In the genomic region with DNA sequence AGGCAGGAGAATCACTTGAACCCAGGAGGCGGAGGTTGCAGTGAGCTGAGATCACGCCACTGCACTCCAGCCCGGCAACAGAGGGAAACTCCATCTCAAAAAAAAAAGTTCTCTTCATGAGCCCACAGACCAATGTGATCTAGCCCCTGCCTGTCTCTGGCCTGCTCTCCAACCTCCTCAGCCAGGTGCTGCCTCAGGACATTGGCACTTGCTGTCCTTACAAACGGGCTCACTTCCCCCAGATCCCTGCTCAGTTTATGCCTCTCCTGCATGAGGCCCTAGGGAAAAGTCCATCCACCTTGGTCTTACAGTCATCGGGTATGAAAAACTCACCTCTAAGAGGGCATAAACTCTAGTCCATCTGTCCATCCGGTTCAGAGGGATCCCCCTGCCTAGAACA, we compare ENCODE assay signal across 18 cellular contexts. TPM values are rescaled to one million over a fixed set of nuclear protein-coding genes. Genes with fewer than 3 reads are reported as not detected.
A peak's percentile ranks its signal among the peaks of the same experiment; 100 is the strongest.
DNase-seq lines count a peak whose midpoint lies in the region; ATAC-seq and TF ChIP-seq lines count a peak whose summit lies in the region.
"Had no signal": no experiment of that assay in that cellular context is flagged by ENCODE, and none has a peak within 500 bp of the region (broad histone marks: within the 10 kb centered on the region; RNA-seq: fewer than 3 reads in every experiment).

No MANE protein-coding gene starts in this region.

- no peak overlapping the region for H3K27ac ChIP-seq in IMR-90 (ENCODE audit: insufficient read depth, low read length)
- no peak overlapping the region for H3K27ac ChIP-seq in trophoblast cell (ENCODE audit: low read depth, low read length)
- H3K27ac ChIP-seq: BLaER1 treated with 17β-estradiol and CSF1 and Interleukin-3, amounts not matched to agents 10 nM and 100 nM had no signal

- H3K23ac ChIP-seq in IMR-90 (ENCODE audit: low read depth, low read length) (no peak overlapping the region), trophoblast cell (ENCODE audit: low read length) (no peak overlapping the region)

- H3K4me3 ChIP-seq in Caco-2 (ENCODE audit: low read depth, low read length): no peak overlapping the region
- no peak overlapping the region for H3K4me3 ChIP-seq in IMR-90 (ENCODE audit: insufficient read depth, low read depth, low read length)
- H3K4me3 ChIP-seq in trophoblast cell (ENCODE audit: low read depth, low read length): no peak overlapping the region
- H3K4me3 ChIP-seq: BLaER1 treated with 17β-estradiol and CSF1 and Interleukin-3, amounts not matched to agents 10 nM and 100 nM; GM12878 had no signal

- TF ChIP-seq CTCF in Caco-2 (IDR thresholded peaks at IDR 0.05; ENCODE audit: insufficient read depth in 1 of 2, low read depth in 1 of 2, low read length in 1 of 2, severe bottlenecking in 1 of 2, unreplicated experiment in 1 of 2) (no peak), IMR-90 (conservative IDR thresholded peaks at IDR 0.05; ENCODE audit: low read depth, low read length) (no peak)

- H2BK12ac ChIP-seq in trophoblast cell (ENCODE audit: low read length): no peak overlapping the region

- H3K4me3 Mint-ChIP-seq in Caco-2 (ENCODE audit: unreplicated experiment): no peak overlapping the region
- no peak overlapping the region for H3K4me3 Mint-ChIP-seq in dendritic cell treated with granulocyte-macrophage colony-stimulating factor and Interleukin-4, amounts not matched to agents 40 ng/mL and 50 ng/mL, for 4 days
- H3K4me3 Mint-ChIP-seq: B cell; CD8-positive, alpha-beta T cell had no signal

- POLR2A ChIA-PET in Caco-2 (lab: Charles Lee): no interaction called here
- POLR2A ChIA-PET in IMR-90 (lab: Charles Lee; ENCODE audit: unreplicated experiment): no interaction called here

- 0 out of 2 replicates have a peak overlapping the region, but pooled peaks have one; percentile 15 for H3K14ac ChIP-seq in IMR-90 (replicated peaks; ENCODE audit: low read depth, low read length)
- H3K14ac ChIP-seq in trophoblast cell (ENCODE audit: low read length): no peak overlapping the region

- H3K4ac ChIP-seq in IMR-90 (ENCODE audit: low read depth, low read length) (no peak overlapping the region), trophoblast cell (ENCODE audit: low read depth, low read length) (peak overlapping the region; percentile 31)

- peak overlapping the region; percentile 12 for H4K12ac ChIP-seq in trophoblast cell (ENCODE audit: low read depth, low read length)

- intact Hi-C loops in Caco-2 (cut with micrococcal nuclease; ENCODE audit: unreplicated experiment): no loop called here
- intact Hi-C loops in IMR-90 (cut with micrococcal nuclease): no loop called here
- intact Hi-C loops in dendritic cell treated with granulocyte-macrophage colony-stimulating factor and Interleukin-4, amounts not matched to agents 40 ng/mL and 50 ng/mL, for 4 days (cut with micrococcal nuclease): no loop called here

- H2BK120ac ChIP-seq in IMR-90 (ENCODE audit: low read depth, low read length) (no peak overlapping the region), trophoblast cell (ENCODE audit: insufficient read depth, low read length, poor library complexity) (no peak overlapping the region)

- in situ Hi-C loops in IMR-90 (cut with MboI; ENCODE audit: low sequenced_read_pairs): no loop called here

- H2BK15ac ChIP-seq in IMR-90 (ENCODE audit: low read depth, low read length): peak overlapping the region; percentile 40; the same call in 1 of the 3 replicates

- H2BK5ac ChIP-seq in IMR-90 (ENCODE audit: low read depth, low read length, poor library complexity, severe bottlenecking) (no peak overlapping the region), trophoblast cell (ENCODE audit: low read depth, low read length, poor library complexity) (no peak overlapping the region)

- H3K9me3 ChIP-seq in Caco-2 (no peaks in the 10 kb centered on the region), IMR-90 (ENCODE audit: control insufficient read depth, insufficient read depth, low read length) (no peaks in the 10 kb centered on the region), trophoblast cell (ENCODE audit: insufficient read depth, low read depth, low read length) (no peaks in the 10 kb centered on the region)

- no peak overlapping the region for H4K5ac ChIP-seq in IMR-90 (ENCODE audit: low read depth, low read length)

- H3K27me3 ChIP-seq in Caco-2 (replicated peaks; ENCODE audit: control insufficient read depth, insufficient read depth, low read length): no peaks in the 10 kb centered on the region
- no peaks in the 10 kb centered on the region for H3K27me3 ChIP-seq in IMR-90 (ENCODE audit: control insufficient read depth, insufficient read depth, low read length)
- H3K27me3 ChIP-seq in trophoblast cell (ENCODE audit: insufficient read depth, low read length): no peaks in the 10 kb centered on the region
- H3K27me3 ChIP-seq: BLaER1 treated with 17β-estradiol and CSF1 and Interleukin-3, amounts not matched to agents 10 nM and 100 nM had no signal

- dilution Hi-C loops in IMR-90 (cut with HindIII; ENCODE audit: low sequenced_read_pairs, unreplicated experiment): no loop called here

- H2AFZ ChIP-seq in IMR-90 (replicated peaks; ENCODE audit: low read length, poor library complexity): no peak overlapping the region
- no peak overlapping the region for H2AFZ ChIP-seq in trophoblast cell (ENCODE audit: insufficient read depth, low read length, poor library complexity)

- H3K27ac Mint-ChIP-seq in Caco-2 (ENCODE audit: unreplicated experiment): peak overlapping the region; percentile 74
- peak overlapping the region; percentile 57 for H3K27ac Mint-ChIP-seq in dendritic cell treated with granulocyte-macrophage colony-stimulating factor and Interleukin-4, amounts not matched to agents 40 ng/mL and 50 ng/mL, for 4 days
- no peak overlapping the region for H3K27ac Mint-ChIP-seq in activated naive CD4-positive, alpha-beta T cell treated with anti-CD3 and anti-CD28 coated beads, Interleukin-2, amount 50 U/mL, for 72 hours
- H3K27ac Mint-ChIP-seq: B cell; CD8-positive, alpha-beta T cell had no signal

- peaks cover 59% of the 10 kb centered on the region for H3K4me1 Mint-ChIP-seq in Caco-2 (ENCODE audit: low read depth, unreplicated experiment)
- H3K4me1 Mint-ChIP-seq in dendritic cell treated with granulocyte-macrophage colony-stimulating factor and Interleukin-4, amounts not matched to agents 40 ng/mL and 50 ng/mL, for 4 days (ENCODE audit: low read depth): peaks cover 53% of the 10 kb centered on the region

- H3K36me3 Mint-ChIP-seq in Caco-2 (ENCODE audit: insufficient read depth, unreplicated experiment): peaks cover 98% of the 10 kb centered on the region
- H3K36me3 Mint-ChIP-seq in dendritic cell treated with granulocyte-macrophage colony-stimulating factor and Interleukin-4, amounts not matched to agents 40 ng/mL and 50 ng/mL, for 4 days (ENCODE audit: low read depth): peaks cover 55% of the 10 kb centered on the region
- H3K36me3 Mint-ChIP-seq in activated naive CD4-positive, alpha-beta T cell treated with anti-CD3 and anti-CD28 coated beads, Interleukin-2, amount 50 U/mL, for 72 hours: no peaks in the 10 kb centered on the region
- H3K36me3 Mint-ChIP-seq: CD8-positive, alpha-beta T cell had no signal

- H3K18ac ChIP-seq in IMR-90 (ENCODE audit: low read depth, low read length) (no peak overlapping the region), trophoblast cell (ENCODE audit: low read length) (peak overlapping the region; percentile 83)

- DNase-seq in Caco-2 (no peak), IMR-90 (no peak), trophoblast cell (no peak), NCI-H526 (lab: John Stamatoyannopoulos, UW) (no peak), SKM-1 treated with dmso at 0.1 percent for 144 hours (lab: John Stamatoyannopoulos, UW; ENCODE audit: unreplicated experiment) (no peak)
- no peak for DNase-seq in activated naive CD4-positive, alpha-beta T cell treated with anti-CD3 and anti-CD28 coated beads, Interleukin-2, amount 50 U/mL, for 72 hours (ENCODE audit: low spot score in 2 of 2)
- DNase-seq: CD8-positive, alpha-beta T cell; DMS 273 treated with DMSO at 0.1 percent for 48 hours; DMS53; DND-41; EL; GOT3; H7 had no signal

- H3K9me3 Mint-ChIP-seq in Caco-2 (ENCODE audit: unreplicated experiment): no peaks in the 10 kb centered on the region
- H3K9me3 Mint-ChIP-seq in dendritic cell treated with granulocyte-macrophage colony-stimulating factor and Interleukin-4, amounts not matched to agents 40 ng/mL and 50 ng/mL, for 4 days: no peaks in the 10 kb centered on the region
- H3K9me3 Mint-ChIP-seq in activated naive CD4-positive, alpha-beta T cell treated with anti-CD3 and anti-CD28 coated beads, Interleukin-2, amount 50 U/mL, for 72 hours: no peaks in the 10 kb centered on the region
- H3K9me3 Mint-ChIP-seq: CD8-positive, alpha-beta T cell had no signal

- H4K91ac ChIP-seq in IMR-90 (ENCODE audit: insufficient read depth, low read depth, low read length) (no peak overlapping the region), trophoblast cell (ENCODE audit: low read depth, low read length) (no peak overlapping the region)

- TF ChIP-seq RAD21 in IMR-90 (IDR thresholded peaks at IDR 0.05; ENCODE audit: low read length): no peak

- H4K8ac ChIP-seq in IMR-90 (ENCODE audit: low read depth in 2 of 2, low read length in 2 of 2) (peak overlapping the region in 1 of 2 experiments; percentile 1; a peak in 1 of 4 replicates), trophoblast cell (ENCODE audit: low read depth, low read length) (no peak overlapping the region)

- H3K79me2 ChIP-seq in trophoblast cell (ENCODE audit: control insufficient read depth, insufficient read depth, low read length, poor library complexity): peaks cover 5% of the 10 kb centered on the region

- H3K79me1 ChIP-seq in IMR-90 (ENCODE audit: low read depth in 1 of 2, low read length in 2 of 2) (peaks cover 51 to 93% of the 10 kb centered on the region in 2 experiments), trophoblast cell (ENCODE audit: low read length) (peaks cover 5% of the 10 kb centered on the region)

- H3K9ac ChIP-seq in IMR-90 (ENCODE audit: low read depth, low read length) (no peak overlapping the region), trophoblast cell (ENCODE audit: low read length) (no peak overlapping the region)
- H3K9ac ChIP-seq: BLaER1 treated with 17β-estradiol and CSF1 and Interleukin-3, amounts not matched to agents 10 nM and 100 nM had no signal

- BruUV-seq in Caco-2 (replicated peaks; lab: Mats Ljungman, UMichigan): no TSS peak
- no TSS peak for BruUV-seq in IMR-90 (replicated peaks; lab: Mats Ljungman, UMichigan)

- H3K4me1 ChIP-seq in Caco-2: peaks cover 75% of the 10 kb centered on the region
- H3K4me1 ChIP-seq in IMR-90 (ENCODE audit: control insufficient read depth, insufficient read depth, low read length): peaks cover 8% of the 10 kb centered on the region
- peaks cover 26 to 37% of the 10 kb centered on the region in 2 experiments for H3K4me1 ChIP-seq in trophoblast cell (ENCODE audit: control insufficient read depth in 1 of 2, insufficient read depth in 2 of 2, low read length in 2 of 2)

- H3K56ac ChIP-seq in IMR-90 (ENCODE audit: extremely low read depth, insufficient read depth, low read length): no peak overlapping the region

- CTCF ChIA-PET in Caco-2 (lab: Charles Lee) (interaction anchor here (1.7 kb wide), 1 partner anchor 9 kb away, joined by 5 read pairs; no protein-coding TSS in a partner anchor), IMR-90 (lab: Yijun Ruan, JAX) (no interaction called here)

- no peak overlapping the region for H2AK9ac ChIP-seq in IMR-90 (replicated peaks; ENCODE audit: low read depth, low read length, poor library complexity)

- peaks cover 44% of the 10 kb centered on the region for H3K9me1 ChIP-seq in IMR-90 (ENCODE audit: insufficient read depth, low read length)

- peaks cover 7% of the 10 kb centered on the region for H3K36me3 ChIP-seq in Caco-2 (ENCODE audit: control insufficient read depth, insufficient read depth, low read length)
- peaks cover 17% of the 10 kb centered on the region for H3K36me3 ChIP-seq in IMR-90 (ENCODE audit: control insufficient read depth, insufficient read depth, low read length)
- H3K36me3 ChIP-seq in trophoblast cell (ENCODE audit: control insufficient read depth in 1 of 2, insufficient read depth in 2 of 2, low read length in 2 of 2): peaks cover 43 to 46% of the 10 kb centered on the region in 2 experiments

- H2BK20ac ChIP-seq in IMR-90 (ENCODE audit: low read depth, low read length): no peak overlapping the region

- 100% methylated on average over 1 of the region's 6 CpGs; no CpG with 5 or more reads in 1 of the 2 experiments for WGBS in IMR-90 (ENCODE audit: extremely low coverage in 2 of 2, insufficient read length in 1 of 2), 2 experiments
- WGBS in trophoblast cell (ENCODE audit: extremely low coverage, insufficient coverage, insufficient read length): no CpG with 5 or more reads among the region's 6 CpGs

- H3K27me3 Mint-ChIP-seq in Caco-2 (ENCODE audit: insufficient read depth, unreplicated experiment): no peaks in the 10 kb centered on the region
- H3K27me3 Mint-ChIP-seq in dendritic cell treated with granulocyte-macrophage colony-stimulating factor and Interleukin-4, amounts not matched to agents 40 ng/mL and 50 ng/mL, for 4 days: no peaks in the 10 kb centered on the region
- H3K27me3 Mint-ChIP-seq: B cell had no signal

- H3K4me2 ChIP-seq in IMR-90 (ENCODE audit: low read depth, low read length): no peak overlapping the region
- no peak overlapping the region for H3K4me2 ChIP-seq in trophoblast cell (ENCODE audit: low read length)

- no peak for ATAC-seq in IMR-90 (ENCODE audit: low read depth)
- ATAC-seq in activated naive CD4-positive, alpha-beta T cell treated with anti-CD3 and anti-CD28 coated beads, Interleukin-2, amount 50 U/mL, for 72 hours: no peak
- ATAC-seq: CD8-positive, alpha-beta T cell; GM12878; HCT116 had no signal

- peaks cover 88% of the 10 kb centered on the region for H4K20me1 ChIP-seq in IMR-90 (ENCODE audit: insufficient read depth, low read length)

- H2AK5ac ChIP-seq in IMR-90 (ENCODE audit: low read depth, low read length): no peak overlapping the region
- no peak overlapping the region for H2AK5ac ChIP-seq in trophoblast cell (ENCODE audit: low read length)

- TF ChIP-seq POLR2A in IMR-90 (IDR thresholded peaks at IDR 0.05; ENCODE audit: low read depth, low read length): no peak

RNA-seq across cellular contexts. Expression of a gene that starts 32.5 kb away (rescaled TPM):
- total RNA-seq in Caco-2 (2022): 252 and 263 TPM in 2 replicates
- 58.9 and 64.3 TPM in 2 replicates for total RNA-seq in IMR-90 (2012; rRNA removed)
- 75.6 and 79.2 TPM in 2 replicates for polyA plus RNA-seq in IMR-90 (2012; rRNA removed)
- 45.5 and 62.9 TPM in 2 replicates for polyA plus RNA-seq in IMR-90 (2012; cell fraction: cytosol; rRNA removed)
- polyA plus RNA-seq in IMR-90 (2012; cell fraction: nucleus; rRNA removed; ENCODE audit: low replicate concordance): 103 and 160 TPM in 2 replicates
- polyA plus RNA-seq in trophoblast cell (2013): 85.9 and 86.5 TPM in 2 replicates
- 1 to 10 TPM in 1 of 2 donors, under 1 TPM in 1; 0.23 to 1.7 TPM for total RNA-seq in activated naive CD4-positive, alpha-beta T cell treated with anti-CD3 and anti-CD28 coated beads, Interleukin-2, amount 50 U/mL, for 72 hours

Comparison
In these comparisons a context has a peak if more than half of its experiments do, and no peak if none do; other contexts are left out.
1. H3K27ac Mint-ChIP-seq: peak in Caco-2 (single experiment) and dendritic cell treated with granulocyte-macrophage colony-stimulating factor and Interleukin-4, amounts not matched to agents 40 ng/mL and 50 ng/mL, for 4 days (single experiment); none in activated naive CD4-positive, alpha-beta T cell treated with anti-CD3 and anti-CD28 coated beads, Interleukin-2, amount 50 U/mL, for 72 hours (0 of 2).
2. RNA of a gene that starts 32.5 kb away (total RNA-seq): 252 to 263 TPM in Caco-2 and 58.9 to 64.3 TPM in IMR-90; 0.23 to 1.7 TPM in activated naive CD4-positive, alpha-beta T cell treated with anti-CD3 and anti-CD28 coated beads, Interleukin-2, amount 50 U/mL, for 72 hours; every median in the first group is over 10 times any median in the second.